Comparison of ENCODE assay signal across 8 cellular contexts in genomic region chr6:44386364-44386928, GRCh38. TPM values are rescaled to one million over a fixed set of nuclear protein-coding genes. Genes with fewer than 3 reads are reported as not detected.
DNase-seq lines count a peak whose midpoint lies in the region; ATAC-seq, FAIRE-seq and TF ChIP-seq lines count a peak whose summit lies in the region.

No MANE protein-coding gene starts in this region.

- H3K9ac ChIP-seq in iPS-18a (ENCODE audit: low read length) (peak overlapping the region; percentile 97), subcutaneous abdominal adipose tissue (ENCODE audit: low read length in 5 of 5) (peak overlapping the region in 3 of 5 donors; percentile 88 to 98 (median 97))

- peaks cover 23% of the 10 kb centered on the region for H3K36me3 Mint-ChIP-seq in activated naive CD4-positive, alpha-beta T cell treated with anti-CD3 and anti-CD28 coated beads, Interleukin-2, amount 10 ng/mL, durations not matched to agents 7 days and 5 days

- H3K4me1 Mint-ChIP-seq in activated naive CD4-positive, alpha-beta T cell treated with anti-CD3 and anti-CD28 coated beads, Interleukin-2, amount 10 ng/mL, durations not matched to agents 7 days and 5 days: peaks cover 40% of the 10 kb centered on the region

- H3K9me3 Mint-ChIP-seq in activated naive CD4-positive, alpha-beta T cell treated with anti-CD3 and anti-CD28 coated beads, Interleukin-2, amount 10 ng/mL, durations not matched to agents 7 days and 5 days: no peaks in the 10 kb centered on the region

- no peak for DNase-seq in activated naive CD4-positive, alpha-beta T cell treated with anti-CD3 and anti-CD28 coated beads, Interleukin-2, amount 10 ng/mL, durations not matched to agents 7 days and 5 days
- DNase-seq in activated naive CD4-positive, alpha-beta T cell (lab: John Stamatoyannopoulos, UW): no peak
- peak in 1 of 7 donors; percentile 24 for DNase-seq in adrenal gland
- no peak for DNase-seq in D721Med (ENCODE audit: insufficient read length, low spot score)
- DNase-seq in amniotic stem cell (lab: John Stamatoyannopoulos, UW): no peak

- H3K4me1 ChIP-seq in adrenal gland (replicated peaks in 1 of 2): peaks cover 28 to 31% of the 10 kb centered on the region in 2 donors
- peaks cover 18% of the 10 kb centered on the region for H3K4me1 ChIP-seq in iPS-18a (ENCODE audit: control insufficient read depth, low read depth, low read length)
- peaks cover 6 to 35% (median 28%) of the 10 kb centered on the region in 5 donors for H3K4me1 ChIP-seq in subcutaneous abdominal adipose tissue (ENCODE audit: control insufficient read depth in 5 of 5, insufficient read depth in 5 of 5, low read length in 5 of 5)

- H3K27ac ChIP-seq in adrenal gland: peak overlapping the region in 4 of 5 donors; percentile 33 to 98 (median 94)
- no peak overlapping the region for H3K27ac ChIP-seq in iPS-18a (ENCODE audit: low read length)
- peak overlapping the region; percentile 81 for H3K27ac ChIP-seq in subcutaneous abdominal adipose tissue (ENCODE audit: low read depth, low read length)

- H3K27ac Mint-ChIP-seq in activated naive CD4-positive, alpha-beta T cell treated with anti-CD3 and anti-CD28 coated beads, Interleukin-2, amount 10 ng/mL, durations not matched to agents 7 days and 5 days: peak overlapping the region; percentile 98

- H3K27me3 ChIP-seq in adrenal gland: no peaks in the 10 kb centered on the region
- no peaks in the 10 kb centered on the region for H3K27me3 ChIP-seq in iPS-18a (ENCODE audit: control insufficient read depth, insufficient read depth, low read length)
- H3K27me3 ChIP-seq in subcutaneous abdominal adipose tissue (ENCODE audit: control insufficient read depth in 5 of 5, insufficient read depth in 4 of 5, low read length in 5 of 5): no peaks in the 10 kb centered on the region

- H3K36me3 ChIP-seq in adrenal gland (replicated peaks in 1 of 2) (peaks cover 0 to 9% of the 10 kb centered on the region in 2 donors), iPS-18a (ENCODE audit: control insufficient read depth, low read depth, low read length) (peaks cover 5% of the 10 kb centered on the region), subcutaneous abdominal adipose tissue (ENCODE audit: control insufficient read depth in 5 of 5, insufficient read depth in 5 of 5, low read length in 5 of 5) (peaks cover 2 to 7% (median 5%) of the 10 kb centered on the region in 5 donors)

- H3K9me3 ChIP-seq in adrenal gland (replicated peaks in 1 of 3) (no peaks in the 10 kb centered on the region), iPS-18a (ENCODE audit: control insufficient read depth, low read depth, low read length) (no peaks in the 10 kb centered on the region), subcutaneous abdominal adipose tissue (ENCODE audit: control insufficient read depth in 5 of 5, low read length in 5 of 5) (no peaks in the 10 kb centered on the region)

- WGBS in adrenal gland, 4 donors: 60 to 66% (median 62%) methylated on average over 6 of the region's 6 CpGs

- FAIRE-seq in D721Med (lab: Jason Lieb, UNC): no peak

- TF ChIP-seq POLR2A in adrenal gland (IDR thresholded peaks at IDR 0.05): no peak

- H3K4me3 ChIP-seq in adrenal gland: peak overlapping the region in 2 of 4 donors; percentile 57 to 95
- H3K4me3 ChIP-seq in iPS-18a (ENCODE audit: low read length): peak overlapping the region; percentile 85
- peak overlapping the region; percentile 89 to 96 (median 92) for H3K4me3 ChIP-seq in subcutaneous abdominal adipose tissue (ENCODE audit: low read depth in 1 of 5, low read length in 5 of 5)

- CTCF ChIA-PET in activated naive CD4-positive, alpha-beta T cell treated with anti-CD3 and anti-CD28 coated beads, Interleukin-2, amount 10 ng/mL, durations not matched to agents 7 days and 5 days (lab: Charles Lee): interaction anchor here (0.7 to 0.8 kb wide), 2 partner anchors 263 to 1629 kb away, joined by 3 read pairs; partner anchors contain the start of gene CLIC5

- H3K27me3 Mint-ChIP-seq in activated naive CD4-positive, alpha-beta T cell treated with anti-CD3 and anti-CD28 coated beads, Interleukin-2, amount 10 ng/mL, durations not matched to agents 7 days and 5 days: peaks cover 20% of the 10 kb centered on the region

- ATAC-seq in HG03196 (IDR thresholded peaks at IDR 0.05; ENCODE audit: unreplicated experiment): no peak

- peak overlapping the region; percentile 97 for H3K4me3 Mint-ChIP-seq in activated naive CD4-positive, alpha-beta T cell treated with anti-CD3 and anti-CD28 coated beads, Interleukin-2, amount 10 ng/mL, durations not matched to agents 7 days and 5 days

- TF ChIP-seq CTCF in adrenal gland (IDR thresholded peaks at IDR 0.05) (no peak), D721Med (IDR thresholded peaks at IDR 0.05; ENCODE audit: insufficient read depth, missing control alignments) (no peak)

- intact Hi-C loops in adrenal gland (cut with DNase I): no loop called here

RNA-seq across cellular contexts. Expression of gene CDC5L, which starts 1.1 kb away (rescaled TPM):
- 10 to 100 TPM; 13.8 to 26.2 (median 20.8) TPM for total RNA-seq in adrenal gland
- polyA plus RNA-seq in adrenal gland: 10 to 100 TPM in 1 of 3 donors, 1 to 10 TPM in 2; 5.6 to 33.6 (median 5.9) TPM

RNA-seq across cellular contexts. Expression of gene SPATS1, which starts 44.0 kb away (rescaled TPM):
- not detected for total RNA-seq in adrenal gland
- under 1 TPM in 1 of 3 donors, not detected in 2; 0.15 TPM for polyA plus RNA-seq in adrenal gland
